In genomic region chr20:37392441-37393195, GRCh38 we compare ENCODE assay signal across 8 cellular contexts. TPM values are rescaled to one million over a fixed set of nuclear protein-coding genes. Genes with fewer than 3 reads are reported as not detected.
DNase-seq lines count a peak whose midpoint lies in the region; ATAC-seq, FAIRE-seq and TF ChIP-seq lines count a peak whose summit lies in the region.
"Had no signal": no experiment of that assay in that cellular context is flagged by ENCODE, and none has a peak within 500 bp of the region (broad histone marks: within the 10 kb centered on the region; RNA-seq: fewer than 3 reads in every experiment).

No MANE protein-coding gene starts in this region.

- H3K27ac Mint-ChIP-seq in Calu3 (ENCODE audit: unreplicated experiment): no peak overlapping the region
- H3K27ac Mint-ChIP-seq in GM23338: no peak overlapping the region
- no peak overlapping the region for H3K27ac Mint-ChIP-seq in activated B cell treated with CpG ODN at 0.5 μM for 24 hours
- no peak overlapping the region for H3K27ac Mint-ChIP-seq in T-cell

- H3K4me1 ChIP-seq in GM23338 (ENCODE audit: insufficient read depth) (peaks cover 20% of the 10 kb centered on the region), HepG2 (ENCODE audit: insufficient read depth, low read length) (peaks cover 73% of the 10 kb centered on the region)
- H3K4me1 ChIP-seq: pancreas had no signal

- H2AFZ ChIP-seq in GM23338 (no peak overlapping the region), HepG2 (ENCODE audit: low read length) (no peak overlapping the region)

- intact Hi-C loops in Calu3 (cut with micrococcal nuclease; ENCODE audit: unreplicated experiment): no loop called here
- intact Hi-C loops in activated B cell treated with CpG ODN at 0.5 μM for 24 hours (cut with micrococcal nuclease): no loop called here
- intact Hi-C loops in HepG2 (cut with micrococcal nuclease; ENCODE audit: unreplicated experiment): no loop called here

- POLR2A ChIA-PET in activated B cell treated with CpG ODN at 0.5 μM for 24 hours (lab: Charles Lee): interaction anchor here (0.6 kb wide), 1 partner anchor 137 kb away, joined by 6 read pairs; no protein-coding TSS in a partner anchor
- POLR2A ChIA-PET in HepG2 (lab: Yijun Ruan, JAX): no interaction called here
- POLR2A ChIA-PET in T-cell (lab: Charles Lee): interaction anchor here in 1 of 2 donors (0.6 kb wide), 1 partner anchor 116 kb away, joined by 4 read pairs; no protein-coding TSS in a partner anchor

- H4K20me1 ChIP-seq in GM23338 (replicated peaks; ENCODE audit: insufficient read depth) (no peaks in the 10 kb centered on the region), HepG2 (ENCODE audit: insufficient read depth, low read length) (no peaks in the 10 kb centered on the region)

- DNase-seq in Calu3: no peak
- DNase-seq in GM23338 (ENCODE audit: low spot score): peak; percentile 75
- no peak for DNase-seq in activated B cell treated with CpG ODN at 0.5 μM for 24 hours
- peak; percentile 67 for DNase-seq in HepG2 (ENCODE audit: low spot score)
- no peak for DNase-seq in HK-2 (ENCODE audit: unreplicated experiment)
- no peak for DNase-seq in superior temporal gyrus (ENCODE audit: extremely low spot score)
- DNase-seq in T-cell: no peak

- H3K36me3 Mint-ChIP-seq in Calu3 (ENCODE audit: insufficient read depth, unreplicated experiment) (peaks cover 85% of the 10 kb centered on the region), GM23338 (ENCODE audit: low read depth) (peaks cover 3% of the 10 kb centered on the region; the same call in 2 of the 3 replicates), activated B cell treated with CpG ODN at 0.5 μM for 24 hours (ENCODE audit: low read depth) (peaks cover 21% of the 10 kb centered on the region), T-cell (no peaks in the 10 kb centered on the region)

- H3K4me3 Mint-ChIP-seq in Calu3 (ENCODE audit: low read depth, unreplicated experiment): no peak overlapping the region
- no peak overlapping the region for H3K4me3 Mint-ChIP-seq in GM23338
- H3K4me3 Mint-ChIP-seq in activated B cell treated with CpG ODN at 0.5 μM for 24 hours: no peak overlapping the region
- no peak overlapping the region for H3K4me3 Mint-ChIP-seq in T-cell

- ATAC-seq in GM23338 (0 out of 3 replicates have a peak, but pooled peaks have one; percentile 1), activated B cell treated with CpG ODN at 0.5 μM for 24 hours (ENCODE audit: low read depth) (peak; percentile 49), HepG2 (peak; percentile 0; the same call in 1 of the 3 replicates), T-cell (replicated peaks in 1 of 4) (no peak)
- ATAC-seq: pancreas had no signal

- BruUV-seq in Calu3 (replicated peaks; lab: Mats Ljungman, UMichigan) (no TSS peak), HepG2 (replicated peaks; lab: Mats Ljungman, UMichigan) (no TSS peak)

- H3F3A ChIP-seq in GM23338 (replicated peaks; ENCODE audit: low read depth): 0 out of 2 replicates have a peak, but pooled peaks cover 3% of the 10 kb centered on the region

- H3K4me2 ChIP-seq in GM23338 (no peak overlapping the region), HepG2 (ENCODE audit: low read depth, low read length) (no peak overlapping the region)

- TF ChIP-seq RAD21 in HepG2 (CRISPR knock-in tag; IDR thresholded peaks at IDR 0.05): peak; percentile 87

- FAIRE-seq in HepG2 (lab: Jason Lieb, UNC): peak; percentile 74
- FAIRE-seq: pancreas had no signal

- H3K79me2 ChIP-seq in GM23338 (replicated peaks; ENCODE audit: insufficient read depth): no peaks in the 10 kb centered on the region
- H3K79me2 ChIP-seq in HepG2 (ENCODE audit: insufficient read depth, low read length): no peaks in the 10 kb centered on the region

- no peaks in the 10 kb centered on the region for H3K9me3 ChIP-seq in HepG2 (ENCODE audit: low read length)
- H3K9me3 ChIP-seq: pancreas had no signal

- H3K9me3 Mint-ChIP-seq in Calu3 (ENCODE audit: low read depth, unreplicated experiment) (no peaks in the 10 kb centered on the region), GM23338 (no peaks in the 10 kb centered on the region), activated B cell treated with CpG ODN at 0.5 μM for 24 hours (no peaks in the 10 kb centered on the region), T-cell (no peaks in the 10 kb centered on the region)

- no peaks in the 10 kb centered on the region for H3K9me2 ChIP-seq in GM23338 (ENCODE audit: insufficient read depth)

- H3K4me1 Mint-ChIP-seq in Calu3 (ENCODE audit: low read depth, unreplicated experiment) (no peaks in the 10 kb centered on the region), GM23338 (peaks cover 27% of the 10 kb centered on the region), activated B cell treated with CpG ODN at 0.5 μM for 24 hours (no peaks in the 10 kb centered on the region), T-cell (no peaks in the 10 kb centered on the region)

- H3K27me3 ChIP-seq in GM23338 (ENCODE audit: insufficient read depth) (no peaks in the 10 kb centered on the region), HepG2 (ENCODE audit: control insufficient read depth in 1 of 2, insufficient read depth in 2 of 2, low read length in 2 of 2) (no peaks in the 10 kb centered on the region)
- H3K27me3 ChIP-seq: pancreas had no signal

- H3K36me3 ChIP-seq in GM23338 (ENCODE audit: insufficient read depth) (no peaks in the 10 kb centered on the region), HepG2 (replicated peaks in 1 of 2; ENCODE audit: control insufficient read depth in 1 of 2, insufficient read depth in 2 of 2, low read length in 2 of 2) (peaks cover 21 to 37% of the 10 kb centered on the region in 2 experiments)

- peak; percentile 19; a peak in 3 of 4 replicates for TF ChIP-seq POLR2A in HepG2 (IDR thresholded peaks at IDR 0.05; ENCODE audit: insufficient read depth in 1 of 2, low read depth in 2 of 2, low read length in 2 of 2)

- H3K27me3 Mint-ChIP-seq in Calu3 (ENCODE audit: unreplicated experiment): no peaks in the 10 kb centered on the region
- peaks cover 8% of the 10 kb centered on the region for H3K27me3 Mint-ChIP-seq in GM23338 (ENCODE audit: insufficient read depth, low read depth, poor library complexity)
- no peaks in the 10 kb centered on the region for H3K27me3 Mint-ChIP-seq in activated B cell treated with CpG ODN at 0.5 μM for 24 hours
- H3K27me3 Mint-ChIP-seq in T-cell: no peaks in the 10 kb centered on the region

- CTCF ChIA-PET in Calu3 (lab: Charles Lee): no interaction called here
- CTCF ChIA-PET in activated B cell treated with CpG ODN at 0.5 μM for 24 hours (lab: Charles Lee): interaction anchor here (1.1 kb wide), 1 partner anchor 141 kb away, joined by 3 read pairs; no protein-coding TSS in a partner anchor
- CTCF ChIA-PET in HepG2 (lab: Yijun Ruan, JAX; ENCODE audit: low intra/inter-chr PET ratio, low total read pairs): interaction anchor here (1.5 kb wide), 1 partner anchor 142 kb away, joined by 5 read pairs; no protein-coding TSS in a partner anchor
- CTCF ChIA-PET in T-cell (lab: Charles Lee): no interaction called here

- no peak for TF ChIP-seq EP300 in HepG2 (IDR thresholded peaks at IDR 0.05; ENCODE audit: low read depth in 2 of 2, low read length in 2 of 2)
- TF ChIP-seq EP300 in HepG2 (CRISPR knock-in tag; IDR thresholded peaks at IDR 0.05; ENCODE audit: borderline replicate concordance): no peak

- no peak overlapping the region for H3K9ac ChIP-seq in HepG2 (ENCODE audit: insufficient read depth, low read depth, low read length)

- TF ChIP-seq CTCF in Calu3 (IDR thresholded peaks at IDR 0.05; ENCODE audit: unreplicated experiment) (peak; percentile 30), GM23338 (conservative IDR thresholded peaks at IDR 0.05; ENCODE audit: low read depth in 2 of 2) (peak; percentile 63 to 76), activated B cell treated with CpG ODN at 0.5 μM for 24 hours (IDR thresholded peaks at IDR 0.05) (no peak), HepG2 (CRISPR knock-in tag; IDR thresholded peaks at IDR 0.05) (peak; percentile 68)

- H3K27ac ChIP-seq in GM23338 (ENCODE audit: low read depth) (no peak overlapping the region), HepG2 (ENCODE audit: extremely low read length, insufficient read depth, low read length) (peak overlapping the region; percentile 74)
- H3K27ac ChIP-seq: pancreas had no signal

- in situ Hi-C loops in HepG2 (cut with HindIII; ENCODE audit: extremely low pct_ligation_motif_present, low pct_unique_long_range_greater_than_20kb): no loop called here

- H3K4me3 ChIP-seq in GM23338 (no peak overlapping the region), HepG2 (replicated peaks in 1 of 3; ENCODE audit: insufficient read depth in 1 of 3, low read depth in 2 of 3, low read length in 3 of 3) (no peak overlapping the region)
- H3K4me3 ChIP-seq: pancreas had no signal

- WGBS in HepG2 (ENCODE audit: low lambda C conversion rate): 96% methylated on average over 16 of the region's 16 CpGs

TF ChIP-seq in HepG2, 621 proteins besides CTCF, POLR2A, EP300 and RAD21 (continues in another document):
- TF ChIP-seq DNMT3B (CRISPR knock-in tag; conservative IDR thresholded peaks at IDR 0.05): no peak

RNA-seq across cellular contexts. Expression of gene SRC, which starts 46.7 kb away (rescaled TPM):
- total RNA-seq in Calu3 (2022) (185 and 203 TPM in 2 replicates), activated B cell treated with CpG ODN at 0.5 μM for 24 hours (62.9 and 72.7 TPM in 2 replicates), HepG2 (2016; rRNA removed; fragmentation: Illumina TruSeq; extraction: Trizol) (54.7 and 59.7 TPM in 2 replicates), T-cell (1 to 10 TPM; 1.4 to 4.5 (median 2.0) TPM)
- total RNA-seq in GM23338 (2014; rRNA removed; shearing (Covaris generic)): 25.9 and 34.6 TPM in 2 replicates
- polyA plus RNA-seq in GM23338 (2016; fragmentation: Nextera tagmentation; extraction: Ambion mirVana) (7.1 and 8.0 TPM in 2 replicates), HepG2 (2011; rRNA removed) (192 and 229 TPM in 2 replicates)
- 18.4 and 21.0 TPM in 2 replicates for total RNA-seq in HepG2 (2016; cell fraction: cytosol; rRNA removed; fragmentation: Illumina TruSeq; extraction: Trizol; ENCODE audit: low read depth)
- total RNA-seq in HepG2 (2016; cell fraction: insoluble cytoplasmic fraction; rRNA removed; fragmentation: Illumina TruSeq; extraction: Trizol): 48.2 and 56.8 TPM in 2 replicates
- total RNA-seq in HepG2 (2016; cell fraction: membrane; rRNA removed; fragmentation: Illumina TruSeq; extraction: Trizol): 25.3 and 30.3 TPM in 2 replicates
- total RNA-seq in HepG2 (2016; cell fraction: nucleus; rRNA removed; fragmentation: Illumina TruSeq; extraction: Trizol): 60.1 and 65.6 TPM in 2 replicates
- 97.4 and 112 TPM in 2 replicates for polyA plus RNA-seq in HepG2 (2011; cell fraction: cytosol; rRNA removed)
- 448 and 459 TPM in 2 replicates for polyA plus RNA-seq in HepG2 (2011; cell fraction: nucleus; rRNA removed)
- polyA plus RNA-seq in HepG2 (2012): 148 and 158 TPM in 2 replicates
- polyA plus RNA-seq in HepG2 (2016; cell fraction: cytosol; fragmentation: Illumina TruSeq; extraction: Trizol; ENCODE audit: low read depth): 3.4 and 4.0 TPM in 2 replicates
- polyA plus RNA-seq in HepG2 (2016; cell fraction: insoluble cytoplasmic fraction; fragmentation: Illumina TruSeq; extraction: Trizol; ENCODE audit: low read depth): 43.5 and 52.9 TPM in 2 replicates
- 13.5 and 16.0 TPM in 2 replicates for polyA plus RNA-seq in HepG2 (2016; cell fraction: membrane; fragmentation: Illumina TruSeq; extraction: Trizol; ENCODE audit: low read depth)
- polyA plus RNA-seq in HepG2 (2016; cell fraction: nucleus; fragmentation: Illumina TruSeq; extraction: Trizol; ENCODE audit: insufficient read depth, low read depth): 92.1 and 101 TPM in 2 replicates
- 0.87 and 280 TPM in 2 replicates for polyA minus RNA-seq in HepG2 (2011; rRNA and poly(A)+ RNA removed; ENCODE audit: low replicate concordance)
- polyA minus RNA-seq in HepG2 (2011; cell fraction: cytosol; rRNA and poly(A)+ RNA removed): 92.5 and 127 TPM in 2 replicates
- 209 and 267 TPM in 2 replicates for polyA minus RNA-seq in HepG2 (2011; cell fraction: nucleus; rRNA and poly(A)+ RNA removed)

Comparison
In these comparisons a context has a peak if more than half of its experiments do, and no peak if none do; other contexts are left out.
1. DNase-seq: peak in GM23338 (single experiment) and HepG2 (single experiment); none in Calu3 (single experiment), activated B cell treated with CpG ODN at 0.5 μM for 24 hours (single experiment), HK-2 (single experiment), superior temporal gyrus (single experiment) and T-cell (0 of 34).
2. ATAC-seq: peak in GM23338 (single experiment), activated B cell treated with CpG ODN at 0.5 μM for 24 hours (single experiment) and HepG2 (single experiment); none in T-cell (0 of 4).
3. CTCF ChIA-PET loops: an anchor here in activated B cell treated with CpG ODN at 0.5 μM for 24 hours (1.1 kb wide) and HepG2 (1.5 kb wide); none called in Calu3 and T-cell.